15 cellular contexts compared by ENCODE assay signal in the genomic region with DNA sequence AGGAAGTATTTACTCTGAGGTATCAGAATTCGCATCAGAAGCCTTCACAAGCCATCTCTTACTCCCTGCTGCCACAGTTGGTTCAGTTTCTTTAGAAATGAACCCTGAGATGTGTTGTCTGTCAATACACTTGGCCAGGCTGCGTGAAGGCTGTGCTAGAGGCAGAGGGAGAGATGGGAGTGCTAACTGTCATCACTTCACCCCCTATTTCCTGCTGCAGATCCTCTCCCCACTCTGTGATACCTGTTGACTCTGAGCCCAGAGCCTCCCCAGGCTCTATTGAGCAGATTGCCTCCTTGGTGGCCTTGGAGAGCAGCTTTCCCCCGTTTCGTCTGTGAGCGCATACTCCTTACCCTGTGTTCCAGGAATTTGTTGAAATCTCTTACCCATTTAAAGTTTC. TPM values are rescaled to one million over a fixed set of nuclear protein-coding genes. Genes with fewer than 3 reads are reported as not detected.
A peak's percentile ranks its signal among the peaks of the same experiment; 100 is the strongest.
DNase-seq lines count a peak whose midpoint lies in the region; ATAC-seq and TF ChIP-seq lines count a peak whose summit lies in the region.
"Had no signal": no experiment of that assay in that cellular context is flagged by ENCODE, and none has a peak within 500 bp of the region (broad histone marks: within the 10 kb centered on the region; RNA-seq: fewer than 3 reads in every experiment).

No MANE protein-coding gene starts in this region.

- no peaks in the 10 kb centered on the region for H3K27me3 ChIP-seq in GM23338 (ENCODE audit: insufficient read depth)
- no peaks in the 10 kb centered on the region for H3K27me3 ChIP-seq in HUES48 (ENCODE audit: control insufficient read depth, insufficient read depth, low read length)
- H3K27me3 ChIP-seq in iPS-20b (ENCODE audit: insufficient read depth, low read length): no peaks in the 10 kb centered on the region
- no peaks in the 10 kb centered on the region for H3K27me3 ChIP-seq in trophoblast cell (ENCODE audit: insufficient read depth, low read length)
- H3K27me3 ChIP-seq in H7 (ENCODE audit: control insufficient read depth, insufficient read depth, low read length): no peaks in the 10 kb centered on the region
- H3K27me3 ChIP-seq: BLaER1 had no signal

- TF ChIP-seq CTCF in GM23338 (conservative IDR thresholded peaks at IDR 0.05; ENCODE audit: low read depth in 2 of 2): no peak

- H3K27ac ChIP-seq in GM23338 (ENCODE audit: low read depth) (peak overlapping the region; percentile 40; the same call in 1 of the 2 replicates), HUES48 (ENCODE audit: low read depth, low read length) (peak overlapping the region; percentile 13), iPS-20b (ENCODE audit: low read length) (no peak overlapping the region), trophoblast cell (ENCODE audit: low read depth, low read length) (no peak overlapping the region)
- H3K27ac ChIP-seq: BLaER1 had no signal

- H2AFZ ChIP-seq in GM23338 (no peak overlapping the region), trophoblast cell (ENCODE audit: insufficient read depth, low read length, poor library complexity) (no peak overlapping the region)

- H3K27ac Mint-ChIP-seq in GM23338: peak overlapping the region; percentile 69; the same call in 1 of the 2 replicates
- H3K27ac Mint-ChIP-seq: CD14-positive monocyte; CD4-positive, alpha-beta memory T cell had no signal

- H3K4me1 ChIP-seq in GM23338 (ENCODE audit: insufficient read depth) (peaks cover 46% of the 10 kb centered on the region), HUES48 (ENCODE audit: control insufficient read depth, insufficient read depth, low read length) (peaks cover 13% of the 10 kb centered on the region), iPS-20b (ENCODE audit: insufficient read depth, low read length) (peaks cover 13% of the 10 kb centered on the region; the same call in 1 of the 2 replicates), trophoblast cell (ENCODE audit: control insufficient read depth in 1 of 2, insufficient read depth in 2 of 2, low read length in 2 of 2) (no peaks in the 10 kb centered on the region)
- H3K4me1 ChIP-seq: BLaER1 had no signal

- no peaks in the 10 kb centered on the region for H3K9me3 Mint-ChIP-seq in GM23338
- H3K9me3 Mint-ChIP-seq: CD14-positive monocyte; CD4-positive, alpha-beta memory T cell had no signal

- H3K4me3 ChIP-seq in GM23338 (peak overlapping the region; percentile 6; the same call in 1 of the 2 replicates), HUES48 (ENCODE audit: low read depth, low read length) (no peak overlapping the region), iPS-20b (ENCODE audit: low read length) (peak overlapping the region; percentile 7; the same call in 1 of the 2 replicates), trophoblast cell (ENCODE audit: low read depth, low read length) (no peak overlapping the region), H7 (ENCODE audit: insufficient read depth, low read depth, low read length) (no peak overlapping the region)
- H3K4me3 ChIP-seq: BLaER1 had no signal

- no CpG with 5 or more reads among the region's 5 CpGs for WGBS in trophoblast cell (ENCODE audit: extremely low coverage, insufficient coverage, insufficient read length)

- H3K9ac ChIP-seq in HUES48 (ENCODE audit: low read depth, low read length) (no peak overlapping the region), iPS-20b (ENCODE audit: low read depth, low read length) (no peak overlapping the region), trophoblast cell (ENCODE audit: low read length) (no peak overlapping the region)
- H3K9ac ChIP-seq: BLaER1 had no signal

- H2AK5ac ChIP-seq in trophoblast cell (ENCODE audit: low read length): no peak overlapping the region

- DNase-seq in GM23338 (ENCODE audit: low spot score): peak; percentile 40
- no peak for DNase-seq in trophoblast cell
- DNase-seq in H7: no peak
- no peak for DNase-seq in NCI-H1694 treated with DMSO at 0.1 percent for 48 hours (lab: John Stamatoyannopoulos, UW)
- no peak for DNase-seq in NCI-H226
- DNase-seq: 8988T; CD4-positive, alpha-beta memory T cell; DMS153; DMS79 treated with DMSO at 0.1 percent for 48 hours; GF-D8 had no signal

- no peak overlapping the region for H3K18ac ChIP-seq in trophoblast cell (ENCODE audit: low read length)

- no peak overlapping the region for H2BK12ac ChIP-seq in trophoblast cell (ENCODE audit: low read length)

- H3K9me2 ChIP-seq in GM23338 (ENCODE audit: insufficient read depth): peaks cover 4% of the 10 kb centered on the region

- H3K36me3 ChIP-seq in GM23338 (ENCODE audit: insufficient read depth) (no peaks in the 10 kb centered on the region), HUES48 (ENCODE audit: control insufficient read depth, insufficient read depth, low read length) (no peaks in the 10 kb centered on the region), iPS-20b (ENCODE audit: insufficient read depth, low read depth, low read length) (no peaks in the 10 kb centered on the region), trophoblast cell (ENCODE audit: control insufficient read depth in 1 of 2, insufficient read depth in 2 of 2, low read length in 2 of 2) (no peaks in the 10 kb centered on the region), H7 (replicated peaks; ENCODE audit: control insufficient read depth, insufficient read depth, low read length) (no peaks in the 10 kb centered on the region)
- H3K36me3 ChIP-seq: BLaER1 had no signal

- H2BK5ac ChIP-seq in trophoblast cell (ENCODE audit: low read depth, low read length, poor library complexity): no peak overlapping the region

- no peaks in the 10 kb centered on the region for H3K79me1 ChIP-seq in trophoblast cell (ENCODE audit: low read length)

- peaks cover 13% of the 10 kb centered on the region for H3K27me3 Mint-ChIP-seq in GM23338 (ENCODE audit: insufficient read depth, low read depth, poor library complexity)

- peak; percentile 62 for ATAC-seq in GM23338

- H3K36me3 Mint-ChIP-seq in GM23338 (ENCODE audit: low read depth): no peaks in the 10 kb centered on the region
- H3K36me3 Mint-ChIP-seq: CD14-positive monocyte; CD4-positive, alpha-beta memory T cell had no signal

- H2BK120ac ChIP-seq in trophoblast cell (ENCODE audit: insufficient read depth, low read length, poor library complexity): no peak overlapping the region

- no peaks in the 10 kb centered on the region for H3K9me3 ChIP-seq in HUES48 (ENCODE audit: control insufficient read depth, insufficient read depth, low read length)
- no peaks in the 10 kb centered on the region for H3K9me3 ChIP-seq in iPS-20b (ENCODE audit: insufficient read depth, low read depth, low read length)
- H3K9me3 ChIP-seq in trophoblast cell (ENCODE audit: insufficient read depth, low read depth, low read length): no peaks in the 10 kb centered on the region
- H3K9me3 ChIP-seq: BLaER1 had no signal

- no peak overlapping the region for H4K12ac ChIP-seq in trophoblast cell (ENCODE audit: low read depth, low read length)

- no peaks in the 10 kb centered on the region for H3F3A ChIP-seq in GM23338 (replicated peaks; ENCODE audit: low read depth)

- no peak overlapping the region for H3K4ac ChIP-seq in trophoblast cell (ENCODE audit: low read depth, low read length)

- H3K14ac ChIP-seq in trophoblast cell (ENCODE audit: low read length): no peak overlapping the region

- H4K8ac ChIP-seq in trophoblast cell (ENCODE audit: low read depth, low read length): no peak overlapping the region

- H3K79me2 ChIP-seq in GM23338 (replicated peaks; ENCODE audit: insufficient read depth) (peaks cover 97% of the 10 kb centered on the region), trophoblast cell (ENCODE audit: control insufficient read depth, insufficient read depth, low read length, poor library complexity) (no peaks in the 10 kb centered on the region)

- H3K4me3 Mint-ChIP-seq in GM23338: peak overlapping the region; percentile 11; the same call in 1 of the 3 replicates
- H3K4me3 Mint-ChIP-seq: CD14-positive monocyte; CD4-positive, alpha-beta memory T cell had no signal

- H3K23ac ChIP-seq in trophoblast cell (ENCODE audit: low read length): peak overlapping the region; percentile 2

- H3K4me2 ChIP-seq in GM23338: peak overlapping the region; percentile 45
- H3K4me2 ChIP-seq in trophoblast cell (ENCODE audit: low read length): no peak overlapping the region
- H3K4me2 ChIP-seq: BLaER1 had no signal

- H4K20me1 ChIP-seq in GM23338 (replicated peaks; ENCODE audit: insufficient read depth): peaks cover 7% of the 10 kb centered on the region; the same call in 1 of the 2 replicates
- H4K20me1 ChIP-seq: BLaER1 had no signal

- peaks cover 35% of the 10 kb centered on the region for H3K4me1 Mint-ChIP-seq in GM23338
- H3K4me1 Mint-ChIP-seq: CD14-positive monocyte had no signal

- no peak overlapping the region for H4K91ac ChIP-seq in trophoblast cell (ENCODE audit: low read depth, low read length)

TF ChIP-seq in GM23338, 12 proteins besides CTCF, POLR2A, EP300 and RAD21 (continues in another document):
- TF ChIP-seq POLR2AphosphoS5 (IDR thresholded peaks at IDR 0.05; ENCODE audit: low read depth) (no peak), EZH2 (IDR thresholded peaks at IDR 0.05; ENCODE audit: low read depth, unreplicated experiment) (no peak), JUNB (IDR thresholded peaks at IDR 0.05; ENCODE audit: unreplicated experiment) (no peak)
- TF ChIP-seq, protein P1, sequence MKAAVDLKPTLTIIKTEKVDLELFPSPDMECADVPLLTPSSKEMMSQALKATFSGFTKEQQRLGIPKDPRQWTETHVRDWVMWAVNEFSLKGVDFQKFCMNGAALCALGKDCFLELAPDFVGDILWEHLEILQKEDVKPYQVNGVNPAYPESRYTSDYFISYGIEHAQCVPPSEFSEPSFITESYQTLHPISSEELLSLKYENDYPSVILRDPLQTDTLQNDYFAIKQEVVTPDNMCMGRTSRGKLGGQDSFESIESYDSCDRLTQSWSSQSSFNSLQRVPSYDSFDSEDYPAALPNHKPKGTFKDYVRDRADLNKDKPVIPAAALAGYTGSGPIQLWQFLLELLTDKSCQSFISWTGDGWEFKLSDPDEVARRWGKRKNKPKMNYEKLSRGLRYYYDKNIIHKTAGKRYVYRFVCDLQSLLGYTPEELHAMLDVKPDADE (IDR thresholded peaks at IDR 0.05): no peak

RNA-seq across cellular contexts. Expression of gene FHIP1A, which starts 34.8 kb away (rescaled TPM):
- 95.8 and 108 TPM in 2 replicates for total RNA-seq in GM23338 (2014; rRNA removed; shearing (Covaris generic))
- polyA plus RNA-seq in GM23338 (2016; fragmentation: Nextera tagmentation; extraction: Ambion mirVana): 9.4 and 11.3 TPM in 2 replicates
- 4.0 and 4.7 TPM in 2 replicates for polyA plus RNA-seq in trophoblast cell (2013)
- 24.2 and 25.6 TPM in 2 replicates for total RNA-seq in H7 (2014; rRNA removed; shearing (Covaris generic))
- polyA plus RNA-seq: AG04450, CD14-positive monocyte had no signal

Comparison
In these comparisons a context has a peak if more than half of its experiments do, and no peak if none do; other contexts are left out.
1. H3K27ac ChIP-seq: peak in GM23338 (single experiment) and HUES48 (single experiment); none in iPS-20b (single experiment) and trophoblast cell (single experiment).
2. H3K4me3 ChIP-seq: peak in GM23338 (single experiment) and iPS-20b (single experiment); none in HUES48 (single experiment), trophoblast cell (single experiment) and H7 (single experiment).